1 cellular context compared by ENCODE assay signal in genomic region chr14:30560581-30560980, GRCh38.
TF ChIP-seq lines count a peak whose summit lies in the region.

No MANE protein-coding gene starts in this region.

TF ChIP-seq in H1, 55 proteins besides CTCF, POLR2A, EP300 and RAD21 (continued from another document):
- TF ChIP-seq SP4 (IDR thresholded peaks at IDR 0.05; ENCODE audit: low read length) (no peak), MAFK (IDR thresholded peaks at IDR 0.05; ENCODE audit: low read depth, low read length) (no peak), SIRT6 (IDR thresholded peaks at IDR 0.05; ENCODE audit: low read length) (no peak), POU5F1 (IDR thresholded peaks at IDR 0.05; ENCODE audit: low read depth, low read length) (no peak), SIX5 (IDR thresholded peaks at IDR 0.05; ENCODE audit: low read depth, low read length) (no peak), TEAD4 (IDR thresholded peaks at IDR 0.05; ENCODE audit: low read depth, low read length) (no peak), FOSL1 (IDR thresholded peaks at IDR 0.05; ENCODE audit: insufficient read depth, low read depth, low read length) (no peak), RNF2 (IDR thresholded peaks at IDR 0.05; ENCODE audit: borderline replicate concordance, low read depth, low read length, missing control alignments, poor library complexity, severe bottlenecking) (no peak)
